Comparison of ENCODE assay signal across 11 cellular contexts in genomic region chr20:22993823-22994222, GRCh38. TPM values are rescaled to one million over a fixed set of nuclear protein-coding genes. Genes with fewer than 3 reads are reported as not detected.
"Had no signal": no experiment of that assay in that cellular context is flagged by ENCODE, and none has a peak within 500 bp of the region (broad histone marks: within the 10 kb centered on the region; RNA-seq: fewer than 3 reads in every experiment).

No MANE protein-coding gene starts in this region.

- ATAC-seq: GM23338, HCT116 had no signal

- DNase-seq: GM23248, GOT3, H7, H9, HCEC 1CT, HFFc6 had no signal

- H3K9me3 ChIP-seq: HAP-1 had no signal

- H3K36me3 ChIP-seq: HAP-1 had no signal

- H3K4me3 ChIP-seq: GM23248, GM23338, HAP-1 had no signal

- H3K4me1 ChIP-seq: HAP-1 had no signal

- H3K27ac ChIP-seq: GM23248 had no signal

RNA-seq across cellular contexts. Expression of gene SSTR4, which starts 41.3 kb away (rescaled TPM):
- total RNA-seq: GM23248, GM23338, H1, H4, H7, H9, HFFc6 had no signal
